Comparison of ENCODE assay signal across 1 cellular context in the genomic region with DNA sequence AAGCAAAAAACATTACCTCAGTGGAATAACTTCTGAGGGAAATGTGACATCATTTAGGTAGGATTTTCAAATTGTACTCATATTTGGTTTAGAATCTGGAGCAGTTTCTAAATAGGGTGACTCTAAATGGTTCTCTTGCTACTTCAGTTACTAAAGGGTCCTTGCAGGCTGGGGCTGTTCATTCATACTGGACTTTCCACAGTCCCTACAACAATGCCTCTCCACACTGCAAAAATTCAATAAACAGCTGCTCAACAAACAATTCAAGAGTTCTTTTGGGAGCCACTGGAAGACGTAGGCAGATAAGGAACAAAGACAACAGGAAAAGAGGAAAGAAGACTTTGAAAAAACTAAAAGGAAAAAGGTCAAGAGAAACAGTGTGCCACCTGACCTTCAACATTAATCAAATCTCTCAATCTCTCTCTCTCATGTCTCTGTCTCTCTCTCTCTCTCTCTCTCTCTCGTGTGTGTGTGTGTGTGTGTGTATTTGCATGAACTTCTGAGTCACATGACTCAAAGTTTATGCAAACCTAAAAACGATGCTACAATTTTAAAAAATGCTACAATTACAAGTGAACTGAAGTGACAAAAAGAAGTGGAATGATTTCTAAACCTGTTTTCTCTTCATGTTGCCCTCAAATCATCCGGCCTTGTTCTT.
TF ChIP-seq lines count a peak whose summit lies in the region.

No MANE protein-coding gene starts in this region.

TF ChIP-seq in IMR-90, 13 proteins besides CTCF, POLR2A, EP300 and RAD21:
- TF ChIP-seq MAZ (IDR thresholded peaks at IDR 0.05; ENCODE audit: borderline replicate concordance, low read depth, low read length): no peak
- no peak for TF ChIP-seq NFE2L2 (IDR thresholded peaks at IDR 0.05; ENCODE audit: low read depth, low read length)
- TF ChIP-seq FOS (IDR thresholded peaks at IDR 0.05; ENCODE audit: low read depth, low read length): no peak
- TF ChIP-seq, protein P1, sequence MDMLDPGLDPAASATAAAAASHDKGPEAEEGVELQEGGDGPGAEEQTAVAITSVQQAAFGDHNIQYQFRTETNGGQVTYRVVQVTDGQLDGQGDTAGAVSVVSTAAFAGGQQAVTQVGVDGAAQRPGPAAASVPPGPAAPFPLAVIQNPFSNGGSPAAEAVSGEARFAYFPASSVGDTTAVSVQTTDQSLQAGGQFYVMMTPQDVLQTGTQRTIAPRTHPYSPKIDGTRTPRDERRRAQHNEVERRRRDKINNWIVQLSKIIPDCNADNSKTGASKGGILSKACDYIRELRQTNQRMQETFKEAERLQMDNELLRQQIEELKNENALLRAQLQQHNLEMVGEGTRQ (IDR thresholded peaks at IDR 0.05; ENCODE audit: low read depth, low read length): no peak
- TF ChIP-seq SMC3 (IDR thresholded peaks at IDR 0.05; ENCODE audit: low read depth, low read length): no peak
- no peak for TF ChIP-seq RCOR1 (IDR thresholded peaks at IDR 0.05; ENCODE audit: insufficient replicate concordance, low read length)
- TF ChIP-seq, protein P2, sequence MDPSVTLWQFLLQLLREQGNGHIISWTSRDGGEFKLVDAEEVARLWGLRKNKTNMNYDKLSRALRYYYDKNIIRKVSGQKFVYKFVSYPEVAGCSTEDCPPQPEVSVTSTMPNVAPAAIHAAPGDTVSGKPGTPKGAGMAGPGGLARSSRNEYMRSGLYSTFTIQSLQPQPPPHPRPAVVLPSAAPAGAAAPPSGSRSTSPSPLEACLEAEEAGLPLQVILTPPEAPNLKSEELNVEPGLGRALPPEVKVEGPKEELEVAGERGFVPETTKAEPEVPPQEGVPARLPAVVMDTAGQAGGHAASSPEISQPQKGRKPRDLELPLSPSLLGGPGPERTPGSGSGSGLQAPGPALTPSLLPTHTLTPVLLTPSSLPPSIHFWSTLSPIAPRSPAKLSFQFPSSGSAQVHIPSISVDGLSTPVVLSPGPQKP (IDR thresholded peaks at IDR 0.05; ENCODE audit: borderline replicate concordance, low read depth, low read length): no peak
- TF ChIP-seq CEBPB (IDR thresholded peaks at IDR 0.05; ENCODE audit: low read depth, low read length): no peak
- no peak for TF ChIP-seq MXI1 (IDR thresholded peaks at IDR 0.05; ENCODE audit: borderline replicate concordance, low read depth, low read length)
- no peak for TF ChIP-seq RFX5 (IDR thresholded peaks at IDR 0.05; ENCODE audit: low read depth, low read length)
- TF ChIP-seq MAFK (IDR thresholded peaks at IDR 0.05; ENCODE audit: low read depth, low read length): no peak
TF ChIP-seq in IMR-90: peak in this region for 0.
